In the genomic region with DNA sequence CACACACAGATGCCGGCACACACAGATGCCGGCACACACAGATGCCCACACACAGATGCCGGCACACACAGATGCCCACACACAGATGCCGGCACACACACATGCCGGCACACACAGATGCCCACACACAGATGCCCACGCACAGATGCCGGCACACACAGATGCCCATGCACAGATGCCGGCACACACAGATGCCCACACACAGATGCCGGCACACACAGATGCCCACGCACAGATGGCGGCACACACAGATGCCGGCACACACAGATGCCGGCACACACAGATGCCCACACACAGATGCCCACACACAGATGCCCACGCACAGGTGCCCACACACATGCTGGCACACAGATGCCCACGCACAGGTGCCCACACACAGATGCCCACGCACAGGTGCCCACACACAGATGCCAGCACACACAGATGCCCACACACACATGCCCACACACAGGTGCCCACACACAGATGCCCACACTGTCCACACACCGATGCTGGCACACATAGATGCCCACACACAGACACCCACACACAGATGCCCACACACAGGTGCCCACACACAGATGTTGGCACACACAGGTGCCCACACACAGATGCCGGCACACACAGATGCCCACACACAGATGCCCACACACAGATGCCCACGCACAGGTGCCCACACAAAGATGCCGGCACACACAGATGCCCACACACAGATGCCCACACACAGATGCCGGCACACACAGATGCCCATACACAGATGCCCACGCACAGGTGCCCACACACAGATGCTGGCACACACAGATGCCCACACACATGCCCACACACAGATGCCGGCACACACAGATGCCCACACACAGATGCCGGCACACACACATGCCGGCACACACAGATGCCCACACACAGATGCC, we compare ENCODE assay signal across 16 cellular contexts. TPM values are rescaled to one million over a fixed set of nuclear protein-coding genes. Genes with fewer than 3 reads are reported as not detected.
"Had no signal": no experiment of that assay in that cellular context is flagged by ENCODE, and none has a peak within 500 bp of the region (broad histone marks: within the 10 kb centered on the region; RNA-seq: fewer than 3 reads in every experiment).

No MANE protein-coding gene starts in this region.

RNA-seq across cellular contexts. Expression of a gene that starts 11.6 kb away (rescaled TPM):
- total RNA-seq: heart left ventricle, left ventricle myocardium inferior, lung microvascular endothelial cell, myocyte, occipital lobe, renal cortical epithelial cell, uterus had no signal
- polyA plus RNA-seq: immature natural killer cell had no signal

RNA-seq across cellular contexts. Expression of a gene that starts 17.2 kb away (rescaled TPM):
- total RNA-seq: left ventricle myocardium inferior; mesenteric fat pad; mucosa of descending colon; naive thymus-derived CD4-positive, alpha-beta T cell; neural crest cell; progenitor cell of endocrine pancreas; renal cortical epithelial cell; right atrium auricular region; stomach; ureter had no signal
- polyA plus RNA-seq: immature natural killer cell; naive thymus-derived CD4-positive, alpha-beta T cell had no signal
